9 cellular contexts compared by ENCODE assay signal in the genomic region with DNA sequence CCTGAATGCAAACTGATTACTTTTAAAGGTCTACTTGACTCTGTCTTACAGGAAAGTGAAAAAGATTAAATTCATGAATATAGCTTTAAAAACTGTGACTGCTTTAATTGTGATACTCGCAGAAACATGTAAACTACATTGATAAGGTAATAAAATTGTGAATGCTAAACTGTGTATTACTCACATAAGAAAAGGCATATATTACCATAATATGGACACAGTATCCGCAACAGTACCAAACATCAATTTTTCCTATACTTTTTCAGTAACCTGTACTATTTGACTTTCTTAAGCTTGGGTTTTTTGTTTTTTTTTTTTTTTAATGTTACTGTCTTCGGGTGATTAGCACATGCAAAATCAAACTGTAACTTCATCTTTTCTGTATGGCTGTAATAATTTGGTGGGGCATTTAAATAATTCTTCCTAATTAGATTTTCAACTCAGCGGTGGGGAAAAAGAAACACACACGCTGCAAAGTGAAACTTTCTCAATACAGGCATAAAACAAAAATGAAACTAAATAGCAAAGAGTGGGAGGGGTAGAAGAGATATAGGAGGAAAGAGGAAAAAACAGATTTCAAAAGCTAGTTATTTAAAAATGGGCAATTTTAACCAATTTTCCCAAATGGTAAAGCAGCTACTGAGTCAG. TPM values are rescaled to one million over a fixed set of nuclear protein-coding genes. Genes with fewer than 3 reads are reported as not detected.
DNase-seq lines count a peak whose midpoint lies in the region; ATAC-seq, FAIRE-seq and TF ChIP-seq lines count a peak whose summit lies in the region.
"Had no signal": no experiment of that assay in that cellular context is flagged by ENCODE, and none has a peak within 500 bp of the region (broad histone marks: within the 10 kb centered on the region; RNA-seq: fewer than 3 reads in every experiment).

No MANE protein-coding gene starts in this region.

- H3K4me1 ChIP-seq in gastroesophageal sphincter (peaks cover 0 to 79% (median 6%) of the 10 kb centered on the region in 3 donors), stomach (peaks cover 26 to 75% (median 48%) of the 10 kb centered on the region in 4 donors)

- H3K9me2 ChIP-seq in SU-DHL-6 (replicated peaks; ENCODE audit: insufficient read depth, low read length) = no peaks in the 10 kb centered on the region

- TF ChIP-seq EP300 in gastroesophageal sphincter (IDR thresholded peaks at IDR 0.05) = no peak
- TF ChIP-seq EP300 in stomach (IDR thresholded peaks at IDR 0.05) = no peak

- no peak for ATAC-seq in gastroesophageal sphincter
- ATAC-seq: K562 had no signal

- intact Hi-C loops in stomach (cut with DNase I; ENCODE audit: low total_unique reads) = no loop called here

- peak overlapping the region; percentile 35 for H3K9ac ChIP-seq in SU-DHL-6 (ENCODE audit: low read length)

- H3K36me3 ChIP-seq in SU-DHL-6 (ENCODE audit: low read length) (peaks cover 4% of the 10 kb centered on the region; the same call in 1 of the 2 replicates), gastroesophageal sphincter (no peaks in the 10 kb centered on the region), stomach (no peaks in the 10 kb centered on the region)

- DNase-seq in ELR (ENCODE audit: low read depth) = peak; percentile 53
- no peak for DNase-seq in HFFc6
- no peak for DNase-seq in stomach
- DNase-seq in D721Med (ENCODE audit: insufficient read length, low spot score) = no peak
- DNase-seq in activated CD8-positive, alpha-beta memory T cell treated with anti-CD3 and anti-CD28 coated beads for 24 hours = no peak
- no peak for DNase-seq in T-helper 9 cell

- peak overlapping the region; percentile 79 for H3K27ac Mint-ChIP-seq in HFFc6

- peak overlapping the region; percentile 100 for H3K4me2 ChIP-seq in SU-DHL-6 (ENCODE audit: low read depth, low read length, poor library complexity, severe bottlenecking)

- H3K9me3 Mint-ChIP-seq in HFFc6 = no peaks in the 10 kb centered on the region

- peaks cover 5% of the 10 kb centered on the region for H3K36me3 Mint-ChIP-seq in HFFc6 (ENCODE audit: low read depth)

- H3K27ac ChIP-seq in SU-DHL-6 (ENCODE audit: low read depth, low read length) (peak overlapping the region; percentile 87), gastroesophageal sphincter (peak overlapping the region; percentile 23 to 77 (median 58)), stomach (peak overlapping the region in 4 of 5 donors; percentile 69 to 86 (median 78))

- H3K27me3 Mint-ChIP-seq in HFFc6 (ENCODE audit: insufficient read depth) = no peaks in the 10 kb centered on the region; the same call in 1 of the 2 replicates

- TF ChIP-seq POLR2A in gastroesophageal sphincter (IDR thresholded peaks at IDR 0.05) (no peak), stomach (IDR thresholded peaks at IDR 0.05) (no peak)

- H3K79me2 ChIP-seq in SU-DHL-6 (ENCODE audit: insufficient read depth, low read length) = peaks cover 98% of the 10 kb centered on the region

- H3F3A ChIP-seq in SU-DHL-6 (ENCODE audit: insufficient read depth) = peaks cover 31% of the 10 kb centered on the region

- peaks cover 42% of the 10 kb centered on the region for H4K20me1 ChIP-seq in SU-DHL-6 (ENCODE audit: low read depth, low read length)

- H3K4me3 ChIP-seq in SU-DHL-6 (ENCODE audit: insufficient read depth, low read length, poor library complexity, severe bottlenecking) (peak overlapping the region; percentile 70), gastroesophageal sphincter (peak overlapping the region; percentile 46 to 64), stomach (peak overlapping the region; percentile 27 to 45 (median 44))
- H3K4me3 ChIP-seq: K562 had no signal

- peak overlapping the region; percentile 87 for H3K4me3 Mint-ChIP-seq in HFFc6

- no peak for FAIRE-seq in D721Med (lab: Jason Lieb, UNC)
- FAIRE-seq: K562 had no signal

- TF ChIP-seq CTCF in HFFc6 (IDR thresholded peaks at IDR 0.05) (no peak), SU-DHL-6 (IDR thresholded peaks at IDR 0.05; ENCODE audit: insufficient read depth, low read length, poor library complexity, severe bottlenecking) (no peak), gastroesophageal sphincter (IDR thresholded peaks at IDR 0.05) (no peak), stomach (IDR thresholded peaks at IDR 0.05) (no peak), D721Med (IDR thresholded peaks at IDR 0.05; ENCODE audit: insufficient read depth, missing control alignments) (no peak)

- peaks cover 67% of the 10 kb centered on the region for H3K4me1 Mint-ChIP-seq in HFFc6 (ENCODE audit: low read depth)

- no peaks in the 10 kb centered on the region for H3K27me3 ChIP-seq in SU-DHL-6 (ENCODE audit: low read length)
- H3K27me3 ChIP-seq in gastroesophageal sphincter = no peaks in the 10 kb centered on the region
- no peaks in the 10 kb centered on the region for H3K27me3 ChIP-seq in stomach

- H2AFZ ChIP-seq in SU-DHL-6 (ENCODE audit: low read depth, low read length, severe bottlenecking) = no peak overlapping the region

- no peaks in the 10 kb centered on the region for H3K9me3 ChIP-seq in SU-DHL-6 (ENCODE audit: insufficient read depth, low read length)
- no peaks in the 10 kb centered on the region for H3K9me3 ChIP-seq in gastroesophageal sphincter
- H3K9me3 ChIP-seq in stomach = no peaks in the 10 kb centered on the region

- WGBS in gastroesophageal sphincter (ENCODE audit: low coverage in 1 of 2), 2 donors = 8 to 10% methylated on average over 4 to 5 of the region's 5 CpGs
- 4 to 8% (median 6%) methylated on average over 5 of the region's 5 CpGs for WGBS in stomach, 5 donors

RNA-seq across cellular contexts. Expression of gene NT5C3A, which starts 23.2 kb away (rescaled TPM):
- 10 to 100 TPM; 15.3 to 19.4 (median 16.4) TPM for total RNA-seq in HFFc6 (2021; fragmentation: NEBNext Ultra II Directional; extraction: Animal tissue kit (Norgen Biotek cat#: 25700))
- total RNA-seq in gastroesophageal sphincter (10 to 100 TPM; 13.1 to 32.5 (median 20.2) TPM), stomach (10 to 100 TPM in 3 of 5 donors, 1 to 10 TPM in 2; 1.2 to 98.0 (median 14.7) TPM)
- 10 to 100 TPM; 20.1 to 66.7 (median 20.7) TPM for polyA plus RNA-seq in stomach
